Comparison of ENCODE assay signal across 8 cellular contexts in genomic region chr6:27312146-27312949, GRCh38. TPM values are rescaled to one million over a fixed set of nuclear protein-coding genes. Genes with fewer than 3 reads are reported as not detected.
A peak's percentile ranks its signal among the peaks of the same experiment; 100 is the strongest.
DNase-seq lines count a peak whose midpoint lies in the region; ATAC-seq, FAIRE-seq and TF ChIP-seq lines count a peak whose summit lies in the region.

Gene POM121L2, minus strand, starts transcription at chr6:27312273. Its CDS starts 103 bp downstream, at chr6:27312170.

- H2AK5ac ChIP-seq in H1 (ENCODE audit: low read depth, low read length): no peak within 1 kb of the TSS

- peak within 1 kb of the TSS in 1 of 4 experiments; percentile 56; a peak in 3 of 7 replicates for H3K9ac ChIP-seq in H1 (replicated peaks in 1 of 4; ENCODE audit: extremely low read depth in 1 of 4, low read depth in 3 of 4, low read length in 3 of 4)

- H2BK120ac ChIP-seq in H1 (replicated peaks; ENCODE audit: low read depth, low read length): no peak within 1 kb of the TSS

- no peaks in the 10 kb centered on the region for H3K36me3 Mint-ChIP-seq in HFFc6 (ENCODE audit: low read depth)
- no peaks in the 10 kb centered on the region for H3K36me3 Mint-ChIP-seq in activated CD8-positive, alpha-beta T cell treated with anti-CD3 and anti-CD28 coated beads, Interleukin-2, amount 10 ng/mL, durations not matched to agents 7 days and 5 days (ENCODE audit: low read depth)

- H3K4me3 Mint-ChIP-seq in HFFc6: peak within 1 kb of the TSS; percentile 83
- peak within 1 kb of the TSS; percentile 77 for H3K4me3 Mint-ChIP-seq in activated CD8-positive, alpha-beta T cell treated with anti-CD3 and anti-CD28 coated beads, Interleukin-2, amount 10 ng/mL, durations not matched to agents 7 days and 5 days

- H3K4me3 ChIP-seq in H1 (ENCODE audit: extremely low read depth in 1 of 4, insufficient read depth in 2 of 4, low read depth in 3 of 4, low read length in 4 of 4) (peak within 1 kb of the TSS; percentile 61 to 80 (median 72)), muscle layer of duodenum (ENCODE audit: low read depth in 1 of 2, low read length in 2 of 2) (peak within 1 kb of the TSS; percentile 52 to 68)

- no peak within 1 kb of the TSS for H3K4ac ChIP-seq in H1 (replicated peaks; ENCODE audit: insufficient read length, low read depth, low read length)

- H4K91ac ChIP-seq in H1 (replicated peaks; ENCODE audit: insufficient read length, low read length): peak within 1 kb of the TSS; percentile 87

- ATAC-seq in activated CD8-positive, alpha-beta T cell treated with anti-CD3 and anti-CD28 coated beads, Interleukin-2, amount 10 ng/mL, durations not matched to agents 7 days and 5 days: peak; percentile 76
- ATAC-seq in stimulated activated naive CD8-positive, alpha-beta T cell treated with anti-CD3 and anti-CD28 coated beads, Interleukin-15, Interleukin-2, amounts not matched to agents 100 U/mL and 50 U/mL, for 24 hours: peak; percentile 64

- peaks cover 11% of the 10 kb centered on the region for H3K27me3 Mint-ChIP-seq in HFFc6 (ENCODE audit: insufficient read depth)
- H3K27me3 Mint-ChIP-seq in activated CD8-positive, alpha-beta T cell treated with anti-CD3 and anti-CD28 coated beads, Interleukin-2, amount 10 ng/mL, durations not matched to agents 7 days and 5 days (ENCODE audit: low read depth): peaks cover 65% of the 10 kb centered on the region

- H3K9me3 ChIP-seq in H1 (ENCODE audit: insufficient read depth in 2 of 2, low read depth in 1 of 2, low read length in 1 of 2) (no peaks in the 10 kb centered on the region), muscle layer of duodenum (ENCODE audit: control insufficient read depth in 1 of 2, low read length in 2 of 2) (no peaks in the 10 kb centered on the region)

- no peak within 1 kb of the TSS for H3K23ac ChIP-seq in H1 (ENCODE audit: insufficient read length)

- TF ChIP-seq CTCF in HFFc6 (IDR thresholded peaks at IDR 0.05) (peak; percentile 77), H1 (IDR thresholded peaks at IDR 0.05; ENCODE audit: control extremely low read depth in 1 of 3, insufficient read depth in 1 of 3, low read depth in 1 of 3, low read length in 3 of 3) (peak; percentile 78 to 91 (median 89))

- DNase-seq in DMS153 (lab: John Stamatoyannopoulos, UW) (peak; percentile 49), HFFc6 (peak; percentile 29), NCI-H524 treated with DMSO at 0.1 percent for 48 hours (lab: John Stamatoyannopoulos, UW) (peak; percentile 62), H1 (ENCODE audit: low read depth in 1 of 2, low spot score in 2 of 2) (peak in 1 of 2 experiments; percentile 90), glomerular visceral epithelial cell (ENCODE audit: extremely low spot score) (no peak)
- peak; percentile 74 for DNase-seq in activated CD8-positive, alpha-beta T cell treated with anti-CD3 and anti-CD28 coated beads, Interleukin-2, amount 10 ng/mL, durations not matched to agents 7 days and 5 days
- peak; percentile 65 for DNase-seq in stimulated activated naive CD8-positive, alpha-beta T cell treated with anti-CD3 and anti-CD28 coated beads, Interleukin-15, Interleukin-2, amounts not matched to agents 100 U/mL and 50 U/mL, for 24 hours

- peaks cover 0 to 1% of the 10 kb centered on the region in 2 experiments for H4K20me1 ChIP-seq in H1 (replicated peaks in 1 of 2; ENCODE audit: control insufficient read depth in 1 of 2, insufficient read depth in 2 of 2, low read length in 2 of 2)

- peak within 1 kb of the TSS; percentile 76 for H4K8ac ChIP-seq in H1 (ENCODE audit: extremely low read depth, insufficient read depth, low read length)

- peak within 1 kb of the TSS; percentile 91 for H3K4me2 ChIP-seq in H1 (ENCODE audit: insufficient read depth in 1 of 2, low read depth in 2 of 2, low read length in 2 of 2)

- FAIRE-seq in H1 (lab: Jason Lieb, UNC): peak; percentile 83

- peaks cover 13 to 36% (median 31%) of the 10 kb centered on the region in 4 experiments for H3K27me3 ChIP-seq in H1 (replicated peaks in 1 of 4; ENCODE audit: control insufficient read depth in 3 of 4, extremely low read depth in 1 of 4, insufficient read depth in 3 of 4, low read length in 3 of 4)
- H3K27me3 ChIP-seq in muscle layer of duodenum (ENCODE audit: low read depth, low read length): peaks cover 51% of the 10 kb centered on the region

- TF ChIP-seq RAD21 in H1 (IDR thresholded peaks at IDR 0.05 in 1 of 2, conservative IDR thresholded peaks at IDR 0.05 in 1 of 2; ENCODE audit: low read depth in 2 of 2, low read length in 2 of 2): peak; percentile 91 to 94

- 2% methylated on average over 62 of the region's 64 CpGs; no CpG with 5 or more reads in 1 of the 2 experiments for WGBS in H1 (ENCODE audit: extremely low coverage in 1 of 2, insufficient coverage in 1 of 2, insufficient read length in 1 of 2, insufficient replicate concordance in 2 of 2, low coverage in 1 of 2, low lambda C conversion rate in 2 of 2, missing lambda C conversion rate in 1 of 2), 2 experiments

- H4K5ac ChIP-seq in H1 (ENCODE audit: insufficient read length, low read depth, low read length): no peak within 1 kb of the TSS

- H3K14ac ChIP-seq in H1 (ENCODE audit: insufficient read length): no peak within 1 kb of the TSS

- no peak for TF ChIP-seq POLR2A in H1 (IDR thresholded peaks at IDR 0.05; ENCODE audit: control extremely low read depth in 1 of 2, low read depth in 2 of 2, low read length in 2 of 2)

- H2BK12ac ChIP-seq in H1 (ENCODE audit: low read depth, low read length): peak within 1 kb of the TSS; percentile 60; the same call in 1 of the 2 replicates

- H3K36me3 ChIP-seq in H1 (ENCODE audit: control insufficient read depth in 2 of 4, insufficient read depth in 4 of 4, low read length in 3 of 4): no peaks in the 10 kb centered on the region
- no peaks in the 10 kb centered on the region for H3K36me3 ChIP-seq in muscle layer of duodenum (ENCODE audit: control insufficient read depth in 1 of 2, insufficient read depth in 2 of 2, low read length in 2 of 2)

- H3K18ac ChIP-seq in H1 (ENCODE audit: extremely low read depth, low read length): no peak within 1 kb of the TSS

- peaks cover 6% of the 10 kb centered on the region for H3K9me3 Mint-ChIP-seq in HFFc6
- H3K9me3 Mint-ChIP-seq in activated CD8-positive, alpha-beta T cell treated with anti-CD3 and anti-CD28 coated beads, Interleukin-2, amount 10 ng/mL, durations not matched to agents 7 days and 5 days (ENCODE audit: insufficient read depth): no peaks in the 10 kb centered on the region

- POLR2A ChIA-PET in activated CD8-positive, alpha-beta T cell treated with anti-CD3 and anti-CD28 coated beads, Interleukin-2, amount 10 ng/mL, durations not matched to agents 7 days and 5 days (lab: Charles Lee): interaction anchor here (0.7 to 1.2 kb wide), 2 partner anchors 243 to 496 kb away, joined by 3 read pairs; a partner anchor contains a TSS
- POLR2A ChIA-PET in H1 (lab: Charles Lee; ENCODE audit: partially characterized antibody): interaction anchor here (0.9 to 1.1 kb wide), 2 partner anchors 14 to 167 kb away, joined by 3 to 4 read pairs; no protein-coding TSS in a partner anchor

- no peak for TF ChIP-seq EP300 in H1 (IDR thresholded peaks at IDR 0.05; ENCODE audit: borderline replicate concordance in 1 of 2, low read depth in 2 of 2, low read length in 2 of 2)

- no peak within 1 kb of the TSS for H3K27ac Mint-ChIP-seq in HFFc6
- no peak within 1 kb of the TSS for H3K27ac Mint-ChIP-seq in activated CD8-positive, alpha-beta T cell treated with anti-CD3 and anti-CD28 coated beads, Interleukin-2, amount 10 ng/mL, durations not matched to agents 7 days and 5 days

- H3K27ac ChIP-seq in H1 (ENCODE audit: low read depth, low read length) (no peak within 1 kb of the TSS), muscle layer of duodenum (ENCODE audit: low read length) (no peak within 1 kb of the TSS)

- peaks cover 8% of the 10 kb centered on the region for H3K23me2 ChIP-seq in H1 (ENCODE audit: low read depth, low read length)

- CTCF ChIA-PET in activated CD8-positive, alpha-beta T cell treated with anti-CD3 and anti-CD28 coated beads, Interleukin-2, amount 10 ng/mL, durations not matched to agents 7 days and 5 days (lab: Charles Lee): interaction anchor here (0.6 to 1.9 kb wide), 31 partner anchors 8 to 498 kb away, joined by 3 to 11 read pairs (median 4); a partner anchor contains a TSS
- CTCF ChIA-PET in H1 (lab: Charles Lee; ENCODE audit: partially characterized antibody): interaction anchor here (0.5 to 3.1 kb wide), 30 partner anchors 10 to 293 kb away, joined by 3 to 13 read pairs (median 4); partner anchors contain the start of gene ZNF391

- no peaks in the 10 kb centered on the region; the same call in 1 of the 2 replicates for H3K4me1 Mint-ChIP-seq in HFFc6 (ENCODE audit: low read depth)
- H3K4me1 Mint-ChIP-seq in activated CD8-positive, alpha-beta T cell treated with anti-CD3 and anti-CD28 coated beads, Interleukin-2, amount 10 ng/mL, durations not matched to agents 7 days and 5 days (ENCODE audit: low read depth): peaks cover 14% of the 10 kb centered on the region

- H2BK5ac ChIP-seq in H1 (ENCODE audit: low read depth, low read length): no peak within 1 kb of the TSS

- no peak within 1 kb of the TSS for H3K56ac ChIP-seq in H1 (replicated peaks; ENCODE audit: insufficient read length, low read depth, low read length)

- no peaks in the 10 kb centered on the region for H3K79me2 ChIP-seq in H1 (ENCODE audit: control insufficient read depth in 1 of 2, insufficient read depth in 2 of 2, low read length in 2 of 2)

- H3K4me1 ChIP-seq in H1 (replicated peaks in 1 of 4; ENCODE audit: control insufficient read depth in 3 of 4, insufficient read depth in 4 of 4, low read length in 3 of 4) (peaks cover 0 to 6% (median 2%) of the 10 kb centered on the region in 4 experiments; a peak in 3 of 7 replicates), muscle layer of duodenum (ENCODE audit: control insufficient read depth in 1 of 2, insufficient read depth in 2 of 2, low read length in 2 of 2) (peaks cover 0 to 14% of the 10 kb centered on the region in 2 donors)

- peak within 1 kb of the TSS; percentile 61 for H2AFZ ChIP-seq in H1 (ENCODE audit: low read length)

- no peak within 1 kb of the TSS for H2BK15ac ChIP-seq in H1 (ENCODE audit: low read length)

- H3K79me1 ChIP-seq in H1 (ENCODE audit: low read depth, low read length): no peaks in the 10 kb centered on the region

- H2BK20ac ChIP-seq in H1 (ENCODE audit: low read length): no peak within 1 kb of the TSS

RNA-seq across cellular contexts. Expression of gene POM121L2, which starts in this region (rescaled TPM):
- total RNA-seq in HFFc6 (2021; fragmentation: NEBNext Ultra II Directional; extraction: Animal tissue kit (Norgen Biotek cat#: 25700)): not detected
- not detected for total RNA-seq in activated CD8-positive, alpha-beta T cell treated with anti-CD3 and anti-CD28 coated beads, Interleukin-2, amount 10 ng/mL, durations not matched to agents 7 days and 5 days
- 0.09 and 0.17 TPM in 2 replicates for total RNA-seq in H1 (2021; fragmentation: NEBNext Ultra II Directional; extraction: Animal tissue kit (Norgen Biotek cat#: 25700))
- 0.05 TPM in 2 replicates for polyA plus RNA-seq in H1 (2011; rRNA removed)
- 0.03 TPM for polyA plus RNA-seq in H1 (2011; cell fraction: cytosol; rRNA removed)
- polyA plus RNA-seq in H1 (2011; cell fraction: nucleus; rRNA removed): 0.13 TPM
- polyA plus RNA-seq in H1 (2012, experiment 1 of 2): 0.05 to 0.11 TPM in 2 of 4 replicates, not detected in the others
- 0.09 TPM for polyA plus RNA-seq in H1 (2012, experiment 2 of 2)
- polyA plus RNA-seq in H1 (2013, experiment 1 of 2): 0.08 TPM
- polyA plus RNA-seq in H1 (2013, experiment 2 of 2): 0.11 TPM
- polyA minus RNA-seq in H1 (2011; rRNA and poly(A)+ RNA removed): 0.16 TPM in 1 of 2 replicates, not detected in the other
- polyA minus RNA-seq in H1 (2011; cell fraction: cytosol; rRNA and poly(A)+ RNA removed): not detected
- polyA minus RNA-seq in H1 (2011; cell fraction: nucleus; rRNA and poly(A)+ RNA removed): not detected

Comparison
In these comparisons a context has a peak if more than half of its experiments do, and no peak if none do; other contexts are left out.
1. Peak in DNase-seq in HFFc6; RNA of the gene not detected or under 1 TPM.
2. Peak in DNase-seq and ATAC-seq in activated CD8-positive, alpha-beta T cell treated with anti-CD3 and anti-CD28 coated beads, Interleukin-2, amount 10 ng/mL, durations not matched to agents 7 days and 5 days; RNA of the gene not detected or under 1 TPM.